ENCODE assay signal across 13 cellular contexts in genomic region chr3:184601576-184602405, GRCh38. TPM values are rescaled to one million over a fixed set of nuclear protein-coding genes. Genes with fewer than 3 reads are reported as not detected.
A peak's percentile ranks its signal among the peaks of the same experiment; 100 is the strongest.
DNase-seq lines count a peak whose midpoint lies in the region; TF ChIP-seq lines count a peak whose summit lies in the region.
"Had no signal": no experiment of that assay in that cellular context is flagged by ENCODE, and none has a peak within 500 bp of the region (broad histone marks: within the 10 kb centered on the region; RNA-seq: fewer than 3 reads in every experiment).

No MANE protein-coding gene starts in this region.

- H3K4me1 Mint-ChIP-seq in osteocyte (ENCODE audit: unreplicated experiment): peaks cover 54% of the 10 kb centered on the region

- H2AFZ ChIP-seq in hepatocyte: peak overlapping the region; percentile 48

- H3K9me3 ChIP-seq in ES-I3 (ENCODE audit: control insufficient read depth, insufficient read depth, low read length): no peaks in the 10 kb centered on the region
- H3K9me3 ChIP-seq in SJCRH30 (replicated peaks): no peaks in the 10 kb centered on the region
- no peaks in the 10 kb centered on the region for H3K9me3 ChIP-seq in hepatocyte (ENCODE audit: low read depth)
- no peaks in the 10 kb centered on the region for H3K9me3 ChIP-seq in HAP-1
- H3K9me3 ChIP-seq: prostate gland had no signal

- in situ Hi-C loops in HAP-1 (cut with MboI; ENCODE audit: low sequenced_read_pairs): no loop called here

- POLR2A ChIA-PET in GM10248 (lab: Yijun Ruan, JAX): no interaction called here

- H3K27ac ChIP-seq in SJCRH30 (peak overlapping the region; percentile 61), hepatocyte (peak overlapping the region; percentile 13)
- H3K27ac ChIP-seq: prostate gland had no signal

- peaks cover 7% of the 10 kb centered on the region for H3K27me3 Mint-ChIP-seq in osteocyte (ENCODE audit: unreplicated experiment)

- H3K27me3 ChIP-seq in SJCRH30 (no peaks in the 10 kb centered on the region), hepatocyte (peaks cover 23% of the 10 kb centered on the region), HAP-1 (ENCODE audit: low read depth) (no peaks in the 10 kb centered on the region)

- H3K9me2 ChIP-seq in hepatocyte (replicated peaks; ENCODE audit: insufficient read depth): no peaks in the 10 kb centered on the region

- H3K79me2 ChIP-seq in hepatocyte: no peaks in the 10 kb centered on the region

- H3K27ac Mint-ChIP-seq in osteocyte (ENCODE audit: unreplicated experiment): peak overlapping the region; percentile 88
- H3K27ac Mint-ChIP-seq: CD4-positive, alpha-beta T cell; stimulated activated naive CD8-positive, alpha-beta T cell treated with anti-CD3 and anti-CD28 coated beads, Interleukin-15, Interleukin-2, amounts not matched to agents 100 ng/mL and 50 ng/mL, for 24 hours had no signal

- H3K9me3 Mint-ChIP-seq in osteocyte (ENCODE audit: unreplicated experiment): no peaks in the 10 kb centered on the region
- H3K9me3 Mint-ChIP-seq: CD4-positive, alpha-beta T cell; stimulated activated naive CD8-positive, alpha-beta T cell treated with anti-CD3 and anti-CD28 coated beads, Interleukin-15, Interleukin-2, amounts not matched to agents 100 ng/mL and 50 ng/mL, for 24 hours had no signal

- H3K4me1 ChIP-seq in ES-I3 (ENCODE audit: insufficient read depth, low read length): peaks cover 16% of the 10 kb centered on the region
- H3K4me1 ChIP-seq in SJCRH30: peaks cover 8% of the 10 kb centered on the region; the same call in 1 of the 2 replicates
- peaks cover 42% of the 10 kb centered on the region for H3K4me1 ChIP-seq in hepatocyte (ENCODE audit: insufficient read depth)
- H3K4me1 ChIP-seq in HAP-1: peaks cover 3% of the 10 kb centered on the region

- no peaks in the 10 kb centered on the region for H3K36me3 ChIP-seq in ES-I3 (ENCODE audit: insufficient read depth, low read length)
- H3K36me3 ChIP-seq in SJCRH30: no peaks in the 10 kb centered on the region
- no peaks in the 10 kb centered on the region for H3K36me3 ChIP-seq in hepatocyte (replicated peaks; ENCODE audit: insufficient read depth, low read depth)
- no peaks in the 10 kb centered on the region for H3K36me3 ChIP-seq in HAP-1 (replicated peaks)
- H3K36me3 ChIP-seq: prostate gland had no signal

- peak overlapping the region; percentile 62 for H3K4me3 ChIP-seq in SJCRH30
- H3K4me3 ChIP-seq in hepatocyte: no peak overlapping the region
- no peak overlapping the region for H3K4me3 ChIP-seq in HAP-1

- no peaks in the 10 kb centered on the region for H3K36me3 Mint-ChIP-seq in osteocyte (ENCODE audit: unreplicated experiment)

- no peaks in the 10 kb centered on the region for H4K20me1 ChIP-seq in hepatocyte (ENCODE audit: insufficient read depth, poor library complexity, severe bottlenecking)

- H3K4me2 ChIP-seq in hepatocyte: peak overlapping the region; percentile 80

- peak overlapping the region; percentile 65 for H3K4me3 Mint-ChIP-seq in osteocyte (ENCODE audit: unreplicated experiment)
- H3K4me3 Mint-ChIP-seq: stimulated activated naive CD8-positive, alpha-beta T cell treated with anti-CD3 and anti-CD28 coated beads, Interleukin-15, Interleukin-2, amounts not matched to agents 100 ng/mL and 50 ng/mL, for 24 hours had no signal

- CTCF ChIA-PET in GM10248 (lab: Yijun Ruan, JAX): interaction anchor here (1.1 to 1.6 kb wide), 3 partner anchors 12 to 125 kb away, joined by 3 to 6 read pairs (median 3); no protein-coding TSS in a partner anchor

- peak; percentile 42 to 56 for DNase-seq in SJCRH30
- no peak for DNase-seq in hepatocyte (ENCODE audit: low spot score)
- DNase-seq in osteocyte (ENCODE audit: extremely low spot score, unreplicated experiment): no peak
- DNase-seq in activated T-cell treated with anti-CD3 and anti-CD28 coated beads, Interleukin-2, amount 50 U/mL, for 1 hour: no peak
- DNase-seq in NCI-H2081 (lab: John Stamatoyannopoulos, UW): no peak
- DNase-seq in GM10248 (ENCODE audit: extremely low spot score): no peak
- DNase-seq in HAP-1 (ENCODE audit: low spot score in 2 of 2): no peak
- DNase-seq: CD4-positive, alpha-beta T cell; foreskin melanocyte; stimulated activated CD4-positive, alpha-beta T cell treated with anti-CD3 and anti-CD28 coated beads, Interleukin-4, amount 100 ng/mL, for 24 hours had no signal

- peak overlapping the region; percentile 53; the same call in 1 of the 2 replicates for H3K9ac ChIP-seq in ES-I3 (ENCODE audit: low read depth, low read length)

- TF ChIP-seq CTCF in hepatocyte (IDR thresholded peaks at IDR 0.05; ENCODE audit: poor library complexity) (no peak), osteocyte (IDR thresholded peaks at IDR 0.05) (no peak), GM10248 (IDR thresholded peaks at IDR 0.05; ENCODE audit: control extremely low read depth, extremely low read depth, low read depth, missing control alignments) (no peak)

- 9% methylated on average over 46 of the region's 66 CpGs for WGBS in hepatocyte (ENCODE audit: low lambda C conversion rate, missing lambda C conversion rate)

RNA-seq across cellular contexts. Expression of gene EPHB3, which starts 40.2 kb away (rescaled TPM):
- 16.4 and 16.6 TPM in 2 replicates for total RNA-seq in SJCRH30 (2014; rRNA removed; shearing (Covaris generic))
- total RNA-seq in hepatocyte (5.2 and 11.0 TPM in 2 replicates), osteocyte (10.6 and 11.4 TPM in 2 replicates)
- polyA plus RNA-seq in hepatocyte: 21.2 and 22.0 TPM in 2 replicates

Comparison
In these comparisons a context has a peak if more than half of its experiments do, and no peak if none do; other contexts are left out.
1. DNase-seq: peak in SJCRH30 (2 of 2); none in hepatocyte (single experiment), osteocyte (single experiment), activated T-cell treated with anti-CD3 and anti-CD28 coated beads, Interleukin-2, amount 50 U/mL, for 1 hour (single experiment), NCI-H2081 (0 of 2), GM10248 (single experiment) and HAP-1 (0 of 2).